ENCODE assay signal across 14 cellular contexts in genomic region chr13:80508031-80508430, GRCh38.
DNase-seq lines count a peak whose midpoint lies in the region; ATAC-seq, FAIRE-seq and TF ChIP-seq lines count a peak whose summit lies in the region.
"Had no signal": no experiment of that assay in that cellular context is flagged by ENCODE, and none has a peak within 500 bp of the region (broad histone marks: within the 10 kb centered on the region; RNA-seq: fewer than 3 reads in every experiment).

No MANE protein-coding gene starts in this region.

- H3K79me1 ChIP-seq in mesenchymal stem cell (replicated peaks; ENCODE audit: low read length, poor library complexity, severe bottlenecking) = no peaks in the 10 kb centered on the region

- CTCF ChIA-PET in SK-N-SH (lab: Yijun Ruan, JAX) = interaction anchor here (1.2 kb wide), 1 partner anchor 20 kb away, joined by 4 read pairs; no protein-coding TSS in a partner anchor

- H3K9me3 Mint-ChIP-seq in activated T-cell treated with anti-CD3 and anti-CD28 coated beads, Interleukin-2, amount 50 U/mL, for 72 hours = peaks cover 3 to 6% of the 10 kb centered on the region in 2 donors

- H3K4me1 ChIP-seq in mesenchymal stem cell (ENCODE audit: control insufficient read depth, insufficient read depth, low read depth, low read length) (no peaks in the 10 kb centered on the region), SK-N-SH (ENCODE audit: control insufficient read depth in 1 of 2, insufficient read depth in 2 of 2, low read depth in 1 of 2, low read length in 1 of 2) (no peaks in the 10 kb centered on the region), kidney (ENCODE audit: control insufficient read depth in 1 of 2, insufficient read depth in 1 of 2, low read depth in 1 of 2, low read length in 2 of 2) (no peaks in the 10 kb centered on the region)

- H3K27me3 ChIP-seq in mesenchymal stem cell (ENCODE audit: control insufficient read depth in 1 of 2, insufficient read depth in 1 of 2, low read length in 2 of 2) (no peaks in the 10 kb centered on the region), SK-N-SH (ENCODE audit: insufficient read depth) (no peaks in the 10 kb centered on the region)
- H3K27me3 ChIP-seq: BLaER1 treated with 17β-estradiol and CSF1 and Interleukin-3, amounts not matched to agents 10 nM and 100 nM had no signal

- H2BK15ac ChIP-seq in mesenchymal stem cell (ENCODE audit: low read depth, poor library complexity, severe bottlenecking) = no peak overlapping the region

- no peak for TF ChIP-seq EP300 in SK-N-SH (IDR thresholded peaks at IDR 0.05; ENCODE audit: borderline replicate concordance in 1 of 2, low read depth in 1 of 2, low read length in 1 of 2)

- no peak overlapping the region for H3K18ac ChIP-seq in mesenchymal stem cell (ENCODE audit: low read depth in 1 of 2, low read length in 2 of 2)

- H3K27ac Mint-ChIP-seq in activated T-cell treated with anti-CD3 and anti-CD28 coated beads, Interleukin-2, amount 50 U/mL, for 72 hours = no peak overlapping the region
- H3K27ac Mint-ChIP-seq: CD4-positive, CD25-positive, alpha-beta regulatory T cell had no signal

- H3K4me3 ChIP-seq in epithelial cell of esophagus (ENCODE audit: low read length) (no peak overlapping the region), mesenchymal stem cell (ENCODE audit: insufficient read depth in 1 of 2, low read depth in 1 of 2, low read length in 2 of 2) (no peak overlapping the region), SK-N-SH (ENCODE audit: low read depth in 2 of 2, low read length in 1 of 2) (no peak overlapping the region), kidney (ENCODE audit: low read length in 2 of 2) (no peak overlapping the region)
- H3K4me3 ChIP-seq: BLaER1 treated with 17β-estradiol and CSF1 and Interleukin-3, amounts not matched to agents 10 nM and 100 nM had no signal

- no peak overlapping the region for H3K4me3 Mint-ChIP-seq in activated T-cell treated with anti-CD3 and anti-CD28 coated beads, Interleukin-2, amount 50 U/mL, for 72 hours

- H4K91ac ChIP-seq in mesenchymal stem cell (ENCODE audit: low read length) = no peak overlapping the region

- no peak overlapping the region for H2AK5ac ChIP-seq in mesenchymal stem cell (ENCODE audit: low read length, severe bottlenecking)

- 91% methylated on average over 1 of the region's 1 CpG for WGBS in mesenchymal stem cell
- 57% methylated on average over 1 of the region's 1 CpG for WGBS in SK-N-SH (ENCODE audit: low lambda C conversion rate)

- no peak overlapping the region for H3K23ac ChIP-seq in mesenchymal stem cell (ENCODE audit: low read length in 2 of 2)

- no peak overlapping the region for H2BK5ac ChIP-seq in mesenchymal stem cell (ENCODE audit: low read depth, low read length, poor library complexity, severe bottlenecking)

- H3K27ac ChIP-seq in mesenchymal stem cell (ENCODE audit: low read length, poor library complexity, severe bottlenecking) = no peak overlapping the region
- no peak overlapping the region for H3K27ac ChIP-seq in SK-N-SH (ENCODE audit: low read depth in 2 of 2, low read length in 1 of 2)
- no peak overlapping the region for H3K27ac ChIP-seq in kidney (ENCODE audit: low read depth in 2 of 2, low read length in 2 of 2)
- H3K27ac ChIP-seq: BLaER1 treated with 17β-estradiol and CSF1 and Interleukin-3, amounts not matched to agents 10 nM and 100 nM had no signal

- H3K36me3 ChIP-seq in mesenchymal stem cell (ENCODE audit: control insufficient read depth in 1 of 2, insufficient read depth in 2 of 2, low read depth in 1 of 2, low read length in 2 of 2) = no peaks in the 10 kb centered on the region
- no peaks in the 10 kb centered on the region for H3K36me3 ChIP-seq in SK-N-SH (replicated peaks in 1 of 2; ENCODE audit: control insufficient read depth in 1 of 2, insufficient read depth in 2 of 2, low read length in 1 of 2)
- H3K36me3 ChIP-seq in kidney (ENCODE audit: control insufficient read depth in 1 of 2, insufficient read depth in 2 of 2, low read length in 2 of 2) = no peaks in the 10 kb centered on the region
- H3K36me3 ChIP-seq: BLaER1 treated with 17β-estradiol and CSF1 and Interleukin-3, amounts not matched to agents 10 nM and 100 nM had no signal

- H4K8ac ChIP-seq in mesenchymal stem cell (ENCODE audit: low read length) = no peak overlapping the region

- no peak overlapping the region for H3K4me2 ChIP-seq in mesenchymal stem cell (ENCODE audit: low read length, poor library complexity, severe bottlenecking)
- no peak overlapping the region for H3K4me2 ChIP-seq in SK-N-SH
- H3K4me2 ChIP-seq: BLaER1 treated with 17β-estradiol and CSF1 and Interleukin-3, amounts not matched to agents 10 nM and 100 nM had no signal

- H3K4ac ChIP-seq in mesenchymal stem cell (ENCODE audit: low read depth in 1 of 2, low read length in 2 of 2) = no peak overlapping the region

- no peaks in the 10 kb centered on the region for H3K9me2 ChIP-seq in SK-N-SH

- H3K4me1 Mint-ChIP-seq in activated T-cell treated with anti-CD3 and anti-CD28 coated beads, Interleukin-2, amount 50 U/mL, for 72 hours (ENCODE audit: low read depth) = no peaks in the 10 kb centered on the region
- H3K4me1 Mint-ChIP-seq: CD4-positive, CD25-positive, alpha-beta regulatory T cell had no signal

- POLR2A ChIA-PET in SK-N-SH (lab: Yijun Ruan, JAX) = no interaction called here

- no peak for ATAC-seq in activated T-cell treated with anti-CD3 and anti-CD28 coated beads, Interleukin-2, amount 50 U/mL, for 72 hours (replicated peaks in 1 of 2)

- no peak overlapping the region for H3K9ac ChIP-seq in mesenchymal stem cell (ENCODE audit: low read length)
- H3K9ac ChIP-seq in SK-N-SH = no peak overlapping the region
- H3K9ac ChIP-seq in kidney (ENCODE audit: low read length in 2 of 2) = no peak overlapping the region
- H3K9ac ChIP-seq: BLaER1 treated with 17β-estradiol and CSF1 and Interleukin-3, amounts not matched to agents 10 nM and 100 nM had no signal

- intact Hi-C loops in kidney (cut with DNase I) = no loop called here

- no peaks in the 10 kb centered on the region for H3K36me3 Mint-ChIP-seq in activated T-cell treated with anti-CD3 and anti-CD28 coated beads, Interleukin-2, amount 50 U/mL, for 72 hours (ENCODE audit: insufficient read depth in 2 of 2)
- H3K36me3 Mint-ChIP-seq: CD4-positive, CD25-positive, alpha-beta regulatory T cell had no signal

- H4K20me1 ChIP-seq in SK-N-SH (ENCODE audit: insufficient read depth) = no peaks in the 10 kb centered on the region
- H4K20me1 ChIP-seq: BLaER1 treated with 17β-estradiol and CSF1 and Interleukin-3, amounts not matched to agents 10 nM and 100 nM had no signal

- no peaks in the 10 kb centered on the region for H3F3A ChIP-seq in SK-N-SH (replicated peaks; ENCODE audit: insufficient read depth)

- DNase-seq in HCEC 1CT = peak; percentile 31
- peak; percentile 12 for DNase-seq in amniotic epithelial cell (ENCODE audit: low read depth)
- peak; percentile 24 for DNase-seq in epithelial cell of esophagus (ENCODE audit: low read depth)
- no peak for DNase-seq in mesenchymal stem cell
- DNase-seq in SK-N-SH = no peak
- no peak for DNase-seq in activated T-cell treated with anti-CD3 and anti-CD28 coated beads, Interleukin-2, amount 50 U/mL, for 72 hours
- no peak for DNase-seq in kidney
- no peak for DNase-seq in iPS-NIHi7 (ENCODE audit: extremely low spot score)
- DNase-seq: ACHN; Calu3; CD4-positive, CD25-positive, alpha-beta regulatory T cell; DMS 273 treated with DMSO at 0.1 percent for 48 hours had no signal

- TF ChIP-seq CTCF in epithelial cell of esophagus (IDR thresholded peaks at IDR 0.05; ENCODE audit: insufficient read depth, low read depth, low read length, missing control alignments) = no peak
- TF ChIP-seq CTCF in SK-N-SH (IDR thresholded peaks at IDR 0.05) = no peak
- no peak for TF ChIP-seq CTCF in kidney (IDR thresholded peaks at IDR 0.05; ENCODE audit: borderline replicate concordance, extremely low read depth, insufficient read depth)

- no peak for TF ChIP-seq RAD21 in SK-N-SH (IDR thresholded peaks at IDR 0.05; ENCODE audit: low read length)

- FAIRE-seq in kidney (lab: Jason Lieb, UNC) = no peak
- FAIRE-seq: H54 had no signal

- H3K79me2 ChIP-seq in SK-N-SH (ENCODE audit: insufficient read depth) = no peaks in the 10 kb centered on the region

- H3K27me3 Mint-ChIP-seq in activated T-cell treated with anti-CD3 and anti-CD28 coated beads, Interleukin-2, amount 50 U/mL, for 72 hours (ENCODE audit: low read depth) = no peaks in the 10 kb centered on the region
- H3K27me3 Mint-ChIP-seq: CD4-positive, CD25-positive, alpha-beta regulatory T cell had no signal

- no peak overlapping the region for H2BK12ac ChIP-seq in mesenchymal stem cell (ENCODE audit: low read length in 2 of 2)

- no peak overlapping the region for H3K14ac ChIP-seq in mesenchymal stem cell (ENCODE audit: low read length in 2 of 2)

- H2AFZ ChIP-seq in mesenchymal stem cell (ENCODE audit: low read depth, low read length) (peak overlapping the region; percentile 42), SK-N-SH (ENCODE audit: low read depth) (no peak overlapping the region)

- no peak overlapping the region for H2BK120ac ChIP-seq in mesenchymal stem cell (ENCODE audit: low read depth, low read length)

- peaks cover 6% of the 10 kb centered on the region for H3K9me3 ChIP-seq in mesenchymal stem cell (ENCODE audit: control insufficient read depth, low read length)
- H3K9me3 ChIP-seq in SK-N-SH = no peaks in the 10 kb centered on the region
- H3K9me3 ChIP-seq in kidney (ENCODE audit: control insufficient read depth in 1 of 2, low read length in 2 of 2) = peaks cover 0 to 9% of the 10 kb centered on the region in 2 donors

TF ChIP-seq in SK-N-SH, 30 proteins besides CTCF, POLR2A, EP300 and RAD21 (continues in another document):
- TF ChIP-seq MAX (IDR thresholded peaks at IDR 0.05; ENCODE audit: low read depth) (no peak), USF2 (IDR thresholded peaks at IDR 0.05; ENCODE audit: borderline replicate concordance, low read depth, low read length) (no peak), JUND (IDR thresholded peaks at IDR 0.05) (no peak), TEAD4 (IDR thresholded peaks at IDR 0.05; ENCODE audit: borderline replicate concordance, insufficient read depth) (no peak), GABPA (IDR thresholded peaks at IDR 0.05; ENCODE audit: low read depth) (no peak), TCF12 (IDR thresholded peaks at IDR 0.05) (no peak), NRF1 (IDR thresholded peaks at IDR 0.05; ENCODE audit: low read depth, low read length) (no peak)

Comparison
In these comparisons a context has a peak if more than half of its experiments do, and no peak if none do; other contexts are left out.
1. DNase-seq: peak in HCEC 1CT (single experiment), amniotic epithelial cell (single experiment) and epithelial cell of esophagus (single experiment); none in mesenchymal stem cell (single experiment), SK-N-SH (single experiment), activated T-cell treated with anti-CD3 and anti-CD28 coated beads, Interleukin-2, amount 50 U/mL, for 72 hours (0 of 2), kidney (single experiment) and iPS-NIHi7 (single experiment).